Comparison of ENCODE assay signal across 21 cellular contexts in genomic region chr17:48179071-48179945, GRCh38.
A peak's percentile ranks its signal among the peaks of the same experiment; 100 is the strongest.
DNase-seq lines count a peak whose midpoint lies in the region; ATAC-seq lines count a peak whose summit lies in the region.
"Had no signal": no experiment of that assay in that cellular context is flagged by ENCODE, and none has a peak within 500 bp of the region (broad histone marks: within the 10 kb centered on the region; RNA-seq: fewer than 3 reads in every experiment).

No MANE protein-coding gene starts in this region.

- H3K27ac Mint-ChIP-seq in activated naive CD8-positive, alpha-beta T cell treated with anti-CD3 and anti-CD28 coated beads for 36 hours, result peak overlapping the region; percentile 5
- H3K27ac Mint-ChIP-seq: activated naive CD4-positive, alpha-beta T cell treated with anti-CD3 and anti-CD28 coated beads, Interleukin-2, amount 10 ng/mL, durations not matched to agents 7 days and 5 days; dendritic cell treated with granulocyte-macrophage colony-stimulating factor and Interleukin-4, amounts not matched to agents 40 ng/mL and 50 ng/mL, for 4 days; mesothelial cell of epicardium had no signal

- no peak overlapping the region for H3K23ac ChIP-seq in mesendoderm (ENCODE audit: low read length)

- H4K5ac ChIP-seq in mesendoderm (ENCODE audit: low read length), result no peak overlapping the region

- no peak overlapping the region for H3K18ac ChIP-seq in mesendoderm (ENCODE audit: low read length)

- H3K27me3 ChIP-seq in mesendoderm (ENCODE audit: insufficient read depth, low read length, poor library complexity), result no peaks in the 10 kb centered on the region
- H3K27me3 ChIP-seq: MG63, upper lobe of left lung had no signal

- H3K9me3 Mint-ChIP-seq in activated naive CD8-positive, alpha-beta T cell treated with anti-CD3 and anti-CD28 coated beads for 36 hours, result no peaks in the 10 kb centered on the region
- H3K9me3 Mint-ChIP-seq: activated naive CD4-positive, alpha-beta T cell treated with anti-CD3 and anti-CD28 coated beads, Interleukin-2, amount 10 ng/mL, durations not matched to agents 7 days and 5 days; dendritic cell treated with granulocyte-macrophage colony-stimulating factor and Interleukin-4, amounts not matched to agents 40 ng/mL and 50 ng/mL, for 4 days; mesothelial cell of epicardium; neural crest cell had no signal

- no peaks in the 10 kb centered on the region for H3K36me3 ChIP-seq in mesendoderm (ENCODE audit: control insufficient read depth, insufficient read depth, low read length)
- H3K36me3 ChIP-seq: brain microvascular endothelial cell, left lung, MG63, upper lobe of left lung had no signal

- no peak overlapping the region for H3K4me2 ChIP-seq in mesendoderm (ENCODE audit: low read length)
- H3K4me2 ChIP-seq: PC-9 had no signal

- H2BK5ac ChIP-seq in mesendoderm (ENCODE audit: low read length), result no peak overlapping the region

- ATAC-seq in GM18498 (IDR thresholded peaks at IDR 0.05; ENCODE audit: unreplicated experiment) (no peak), sciatic nerve (no peak)
- ATAC-seq: left lung had no signal

- H4K8ac ChIP-seq in mesendoderm (ENCODE audit: low read depth, low read length), result no peak overlapping the region

- no peak overlapping the region for H2BK120ac ChIP-seq in mesendoderm (ENCODE audit: low read depth, low read length)

- intact Hi-C loops in sciatic nerve (cut with DNase I), result no loop called here

- WGBS in mesendoderm (ENCODE audit: extremely low coverage, insufficient coverage, low lambda C conversion rate), result no CpG with 5 or more reads among the region's 4 CpGs

- H3K27ac ChIP-seq in mesendoderm (ENCODE audit: low read depth, low read length), result no peak overlapping the region
- H3K27ac ChIP-seq: 22Rv1, brain microvascular endothelial cell, left lung, PC-9, upper lobe of left lung had no signal

- H3K27me3 Mint-ChIP-seq in activated naive CD8-positive, alpha-beta T cell treated with anti-CD3 and anti-CD28 coated beads for 36 hours, result no peaks in the 10 kb centered on the region
- H3K27me3 Mint-ChIP-seq: activated naive CD4-positive, alpha-beta T cell treated with anti-CD3 and anti-CD28 coated beads, Interleukin-2, amount 10 ng/mL, durations not matched to agents 7 days and 5 days had no signal

- H3K36me3 Mint-ChIP-seq in activated naive CD8-positive, alpha-beta T cell treated with anti-CD3 and anti-CD28 coated beads for 36 hours, result peaks cover 14% of the 10 kb centered on the region
- H3K36me3 Mint-ChIP-seq: mesothelial cell of epicardium had no signal

- H2BK15ac ChIP-seq in mesendoderm (replicated peaks; ENCODE audit: low read depth), result no peak overlapping the region

- peak overlapping the region; percentile 38 for H3K56ac ChIP-seq in mesendoderm (ENCODE audit: low read length)

- no peak overlapping the region for H3K4ac ChIP-seq in mesendoderm (ENCODE audit: low read depth, low read length)

- no peak overlapping the region for H3K9ac ChIP-seq in mesendoderm (ENCODE audit: low read length)

- H3K79me1 ChIP-seq in mesendoderm (ENCODE audit: low read length), result no peaks in the 10 kb centered on the region

- H3K4me3 Mint-ChIP-seq in activated naive CD8-positive, alpha-beta T cell treated with anti-CD3 and anti-CD28 coated beads for 36 hours, result no peak overlapping the region
- H3K4me3 Mint-ChIP-seq: activated naive CD4-positive, alpha-beta T cell treated with anti-CD3 and anti-CD28 coated beads, Interleukin-2, amount 10 ng/mL, durations not matched to agents 7 days and 5 days; dendritic cell treated with granulocyte-macrophage colony-stimulating factor and Interleukin-4, amounts not matched to agents 40 ng/mL and 50 ng/mL, for 4 days; mesothelial cell of epicardium; neural crest cell had no signal

- no peaks in the 10 kb centered on the region for H3K4me1 ChIP-seq in mesendoderm (ENCODE audit: control insufficient read depth, low read depth, low read length)
- H3K4me1 ChIP-seq: left lung, upper lobe of left lung had no signal

- H3K79me2 ChIP-seq in mesendoderm (ENCODE audit: control insufficient read depth, insufficient read depth, low read length), result no peaks in the 10 kb centered on the region

- no peak overlapping the region for H2AK5ac ChIP-seq in mesendoderm (ENCODE audit: low read length)

- peaks cover 25% of the 10 kb centered on the region for H3K4me1 Mint-ChIP-seq in activated naive CD8-positive, alpha-beta T cell treated with anti-CD3 and anti-CD28 coated beads for 36 hours
- H3K4me1 Mint-ChIP-seq: neural crest cell had no signal

- no peak overlapping the region for H3K4me3 ChIP-seq in mesendoderm (ENCODE audit: low read length)
- H3K4me3 ChIP-seq: left lung, MG63, PC-9, upper lobe of left lung had no signal

- DNase-seq in DMS79 treated with DMSO at 0.1 percent for 48 hours (lab: John Stamatoyannopoulos, UW) (peak; percentile 27), DMS79 (lab: John Stamatoyannopoulos, UW) (no peak), EH (ENCODE audit: low read depth) (peak; percentile 80), mesendoderm (no peak), cerebellum (ENCODE audit: low spot score) (no peak), sciatic nerve (ENCODE audit: low spot score) (no peak)
- DNase-seq in activated naive CD8-positive, alpha-beta T cell treated with anti-CD3 and anti-CD28 coated beads for 36 hours, result no peak
- DNase-seq: activated naive CD4-positive, alpha-beta T cell treated with anti-CD3 and anti-CD28 coated beads, Interleukin-2, amount 10 ng/mL, durations not matched to agents 7 days and 5 days; brain microvascular endothelial cell; left lung; MG63; NCI-H1436; PC-9; SHP77 treated with DMSO at 0.1 percent for 48 hours; stimulated activated CD4-positive, alpha-beta T cell treated with anti-CD3 and anti-CD28 coated beads, Interleukin-4, amount 100 ng/mL, for 4 hours; upper lobe of left lung had no signal

Comparison
In these comparisons a context has a peak if more than half of its experiments do, and no peak if none do; other contexts are left out.
1. DNase-seq: peak in DMS79 treated with DMSO at 0.1 percent for 48 hours (single experiment) and EH (single experiment); none in DMS79 (single experiment), activated naive CD8-positive, alpha-beta T cell treated with anti-CD3 and anti-CD28 coated beads for 36 hours (single experiment), mesendoderm (single experiment), cerebellum (single experiment) and sciatic nerve (single experiment).